1 cellular context compared by ENCODE assay signal in the genomic region with DNA sequence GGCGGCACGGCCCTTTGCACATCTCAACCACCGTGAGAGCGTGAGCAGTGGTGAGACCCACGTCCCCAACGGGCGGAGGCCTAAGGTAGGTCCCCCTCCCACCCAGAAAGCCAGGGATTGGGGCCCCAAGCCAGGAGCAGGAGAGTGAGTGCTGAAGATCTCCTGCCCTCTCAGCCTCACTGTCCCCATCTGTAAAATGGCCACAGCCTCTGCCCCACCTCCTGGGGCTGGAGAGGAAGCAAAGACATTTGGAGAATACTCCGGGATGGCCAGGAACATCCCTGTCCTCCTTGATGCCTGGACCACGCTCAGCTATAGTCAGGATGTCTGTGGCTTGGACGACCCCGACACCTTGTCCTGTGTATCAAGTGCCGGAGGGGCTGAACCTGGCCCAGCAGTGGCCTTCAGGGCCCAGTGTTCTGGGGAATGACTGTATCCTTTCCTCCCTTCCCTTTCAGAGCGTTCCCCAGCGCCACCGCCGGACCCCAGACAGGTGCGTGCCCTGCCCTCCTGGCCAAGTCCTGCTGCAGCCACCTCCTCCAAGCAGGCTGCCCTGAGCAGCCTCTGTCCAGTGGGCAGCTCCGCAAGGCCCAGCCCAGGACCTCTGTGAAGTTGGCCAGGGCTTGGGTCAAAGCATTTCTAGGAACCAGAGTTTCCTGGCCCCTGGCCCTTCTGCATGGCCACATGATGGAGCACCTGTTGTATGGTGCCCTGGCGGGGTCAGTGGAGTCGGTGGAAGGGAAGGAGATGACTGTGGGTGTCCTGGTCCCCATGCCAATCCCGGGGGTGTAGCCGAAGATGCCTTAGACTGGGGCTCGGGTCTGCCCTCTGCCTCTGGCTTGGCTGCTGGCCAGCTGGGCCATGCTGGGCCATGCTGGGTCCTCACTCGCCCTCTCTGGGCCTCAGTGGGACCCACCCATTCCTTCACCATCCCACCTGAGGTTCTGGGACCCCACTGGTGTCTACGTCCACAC.
TF ChIP-seq lines count a peak whose summit lies in the region.

No MANE protein-coding gene starts in this region.

TF ChIP-seq in H1, 55 proteins besides CTCF, POLR2A, EP300 and RAD21:
- TF ChIP-seq SP2 (IDR thresholded peaks at IDR 0.05; ENCODE audit: low read length) (no peak), TAF1 (IDR thresholded peaks at IDR 0.05; ENCODE audit: low read depth, low read length) (no peak), TEAD4 (IDR thresholded peaks at IDR 0.05; ENCODE audit: low read depth, low read length) (no peak), KDM1A (IDR thresholded peaks at IDR 0.05; ENCODE audit: borderline replicate concordance, low read length) (no peak), TAF7 (optimal IDR thresholded peaks at IDR 0.05; ENCODE audit: borderline replicate concordance, low read depth, low read length) (no peak), CTBP2 (IDR thresholded peaks at IDR 0.05; ENCODE audit: borderline replicate concordance, insufficient read depth, insufficient read length, low read length) (no peak), CHD2 (IDR thresholded peaks at IDR 0.05; ENCODE audit: low read length) (no peak), CBX8 (IDR thresholded peaks at IDR 0.05; ENCODE audit: borderline replicate concordance, low read depth, low read length) (no peak), SIX5 (IDR thresholded peaks at IDR 0.05; ENCODE audit: low read depth, low read length) (no peak), SUZ12 (IDR thresholded peaks at IDR 0.05; ENCODE audit: low read length) (no peak), POU5F1 (IDR thresholded peaks at IDR 0.05; ENCODE audit: low read depth, low read length) (no peak), KDM4A (IDR thresholded peaks at IDR 0.05; ENCODE audit: low read depth, low read length, severe bottlenecking) (no peak), SRF (IDR thresholded peaks at IDR 0.05; ENCODE audit: low read depth, low read length) (no peak), GABPA (IDR thresholded peaks at IDR 0.05; ENCODE audit: borderline replicate concordance, insufficient read depth, low read length) (no peak), SIRT6 (IDR thresholded peaks at IDR 0.05; ENCODE audit: low read length) (no peak), JUN (IDR thresholded peaks at IDR 0.05; ENCODE audit: low read depth, low read length) (no peak), SP4 (IDR thresholded peaks at IDR 0.05; ENCODE audit: low read length) (no peak), YY1 (IDR thresholded peaks at IDR 0.05; ENCODE audit: low read depth, low read length) (no peak)
- TF ChIP-seq, protein P1, sequence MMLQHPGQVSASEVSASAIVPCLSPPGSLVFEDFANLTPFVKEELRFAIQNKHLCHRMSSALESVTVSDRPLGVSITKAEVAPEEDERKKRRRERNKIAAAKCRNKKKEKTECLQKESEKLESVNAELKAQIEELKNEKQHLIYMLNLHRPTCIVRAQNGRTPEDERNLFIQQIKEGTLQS (IDR thresholded peaks at IDR 0.05; ENCODE audit: insufficient read depth, low read depth, low read length), result no peak
TF ChIP-seq in H1: peak in this region for 0.
